Comparison of ENCODE assay signal across 9 cellular contexts in the genomic region with DNA sequence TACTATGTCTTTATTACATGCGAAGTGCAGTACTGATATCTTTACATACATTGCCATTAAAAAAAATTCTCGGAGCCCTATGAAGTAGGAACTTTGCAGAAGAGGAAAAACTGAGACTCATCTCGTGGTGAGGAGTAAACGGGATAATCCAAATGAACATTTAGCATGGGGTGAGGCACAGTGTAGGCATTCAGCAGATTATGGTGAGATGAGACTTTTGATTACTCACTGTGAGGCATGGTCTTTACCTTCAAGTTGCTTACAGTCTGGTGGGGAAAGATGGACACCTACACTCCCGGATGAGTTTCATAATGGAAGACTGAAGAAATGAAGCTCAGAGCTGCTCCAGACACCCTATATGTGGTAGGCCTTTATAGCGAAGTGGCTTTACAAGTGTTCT. TPM values are rescaled to one million over a fixed set of nuclear protein-coding genes. Genes with fewer than 3 reads are reported as not detected.
DNase-seq lines count a peak whose midpoint lies in the region; ATAC-seq and TF ChIP-seq lines count a peak whose summit lies in the region.
"Had no signal": no experiment of that assay in that cellular context is flagged by ENCODE, and none has a peak within 500 bp of the region (broad histone marks: within the 10 kb centered on the region; RNA-seq: fewer than 3 reads in every experiment).

No MANE protein-coding gene starts in this region.

- H3K36me3 ChIP-seq in CD8-positive, alpha-beta memory T cell (ENCODE audit: insufficient read depth, low read length): no peaks in the 10 kb centered on the region
- peaks cover 47% of the 10 kb centered on the region for H3K36me3 ChIP-seq in OCI-LY1 (ENCODE audit: insufficient read depth, low read length)
- H3K36me3 ChIP-seq in endodermal cell (ENCODE audit: control insufficient read depth, insufficient read depth, low read length): peaks cover 33% of the 10 kb centered on the region
- H3K36me3 ChIP-seq in mucosa of descending colon (ENCODE audit: low read depth): no peaks in the 10 kb centered on the region

- DNase-seq in CD8-positive, alpha-beta memory T cell: no peak
- no peak for DNase-seq in endodermal cell
- DNase-seq in osteocyte (ENCODE audit: extremely low spot score, unreplicated experiment): no peak
- DNase-seq in mucosa of descending colon: no peak
- no peak for DNase-seq in CD1c-positive myeloid dendritic cell (ENCODE audit: extremely low spot score)
- DNase-seq: NCI-H526 treated with DMSO at 0.1 percent for 48 hours had no signal

- peaks cover 60 to 81% (median 77%) of the 10 kb centered on the region in 3 donors for H3K4me1 Mint-ChIP-seq in CD8-positive, alpha-beta memory T cell
- H3K4me1 Mint-ChIP-seq in endodermal cell (peaks cover 10% of the 10 kb centered on the region), osteocyte (ENCODE audit: unreplicated experiment) (peaks cover 43% of the 10 kb centered on the region)

- H3K9me3 Mint-ChIP-seq in CD8-positive, alpha-beta memory T cell: no peaks in the 10 kb centered on the region
- no peaks in the 10 kb centered on the region for H3K9me3 Mint-ChIP-seq in endodermal cell
- no peaks in the 10 kb centered on the region for H3K9me3 Mint-ChIP-seq in osteocyte (ENCODE audit: unreplicated experiment)

- intact Hi-C loops in mucosa of descending colon (cut with DNase I, micrococcal nuclease): no loop called here

- H3F3A ChIP-seq in OCI-LY1 (ENCODE audit: insufficient read depth, low read length): no peaks in the 10 kb centered on the region

- peak overlapping the region; percentile 95 for H3K4me2 ChIP-seq in OCI-LY1 (ENCODE audit: low read length)

- peaks cover 0 to 47% (median 0%) of the 10 kb centered on the region in 3 donors for H3K36me3 Mint-ChIP-seq in CD8-positive, alpha-beta memory T cell
- H3K36me3 Mint-ChIP-seq in endodermal cell (ENCODE audit: low read depth) (peaks cover 38% of the 10 kb centered on the region), osteocyte (ENCODE audit: unreplicated experiment) (no peaks in the 10 kb centered on the region)

- no peaks in the 10 kb centered on the region for H3K9me2 ChIP-seq in OCI-LY1 (ENCODE audit: low read depth, low read length)

- H2AFZ ChIP-seq in OCI-LY1 (ENCODE audit: low read length): no peak overlapping the region

- POLR2A ChIA-PET in CD8-positive, alpha-beta memory T cell (lab: Charles Lee): no interaction called here

- CTCF ChIA-PET in CD8-positive, alpha-beta memory T cell (lab: Charles Lee): interaction anchor here (1.0 to 2.0 kb wide), 2 partner anchors 8 to 12 kb away, joined by 3 to 4 read pairs; no protein-coding TSS in a partner anchor

- 92 to 94% methylated on average over 5 to 6 of the region's 6 CpGs for WGBS in endodermal cell (ENCODE audit: insufficient coverage in 1 of 2, insufficient read length in 1 of 2), 2 experiments

- no peak overlapping the region for H3K27ac ChIP-seq in CD8-positive, alpha-beta memory T cell (ENCODE audit: low read depth, low read length)
- peak overlapping the region; percentile 83 for H3K27ac ChIP-seq in OCI-LY1 (ENCODE audit: low read depth, low read length, poor library complexity, severe bottlenecking)
- no peak overlapping the region for H3K27ac ChIP-seq in endodermal cell (ENCODE audit: low read depth, low read length)

- H3K9ac ChIP-seq in OCI-LY1 (ENCODE audit: low read length) (peak overlapping the region; percentile 91), endodermal cell (ENCODE audit: extremely low read depth, low read length, poor library complexity, severe bottlenecking) (no peak overlapping the region)

- peak overlapping the region in 7 of 8 donors; percentile 99 for H3K27ac Mint-ChIP-seq in CD8-positive, alpha-beta memory T cell
- H3K27ac Mint-ChIP-seq in endodermal cell (peak overlapping the region; percentile 99), osteocyte (ENCODE audit: unreplicated experiment) (no peak overlapping the region)

- no peaks in the 10 kb centered on the region for H3K9me3 ChIP-seq in CD8-positive, alpha-beta memory T cell (ENCODE audit: low read length)
- no peaks in the 10 kb centered on the region for H3K9me3 ChIP-seq in OCI-LY1 (ENCODE audit: low read length)
- H3K9me3 ChIP-seq in endodermal cell (ENCODE audit: control insufficient read depth, low read length): no peaks in the 10 kb centered on the region
- H3K9me3 ChIP-seq in mucosa of descending colon: no peaks in the 10 kb centered on the region

- H3K4me3 ChIP-seq in CD8-positive, alpha-beta memory T cell (ENCODE audit: low read length): peak overlapping the region; percentile 96
- H3K4me3 ChIP-seq in OCI-LY1 (ENCODE audit: low read depth, low read length, poor library complexity, severe bottlenecking) (peak overlapping the region; percentile 94), endodermal cell (ENCODE audit: low read length) (peak overlapping the region; percentile 95), mucosa of descending colon (no peak overlapping the region)

- peak overlapping the region; percentile 96 to 99 (median 96) for H3K4me3 Mint-ChIP-seq in CD8-positive, alpha-beta memory T cell
- H3K4me3 Mint-ChIP-seq in endodermal cell: peak overlapping the region; percentile 97
- H3K4me3 Mint-ChIP-seq in osteocyte (ENCODE audit: unreplicated experiment): peak overlapping the region; percentile 93

- H3K27me3 Mint-ChIP-seq in CD8-positive, alpha-beta memory T cell: peaks cover 0 to 4% of the 10 kb centered on the region in 2 donors
- H3K27me3 Mint-ChIP-seq in endodermal cell (ENCODE audit: insufficient read depth) (no peaks in the 10 kb centered on the region), osteocyte (ENCODE audit: unreplicated experiment) (no peaks in the 10 kb centered on the region)

- no peaks in the 10 kb centered on the region for H4K20me1 ChIP-seq in OCI-LY1 (ENCODE audit: insufficient read depth, low read length)

- H3K4me1 ChIP-seq in CD8-positive, alpha-beta memory T cell (ENCODE audit: insufficient read depth, low read length): peaks cover 60% of the 10 kb centered on the region
- peaks cover 64% of the 10 kb centered on the region for H3K4me1 ChIP-seq in OCI-LY1 (ENCODE audit: insufficient read depth, low read length, severe bottlenecking)
- no peaks in the 10 kb centered on the region for H3K4me1 ChIP-seq in endodermal cell (ENCODE audit: control insufficient read depth, insufficient read depth, low read length)
- H3K4me1 ChIP-seq in mucosa of descending colon (ENCODE audit: low read depth): peaks cover 27% of the 10 kb centered on the region

- no peaks in the 10 kb centered on the region for H3K27me3 ChIP-seq in CD8-positive, alpha-beta memory T cell (ENCODE audit: insufficient read depth, low read length, poor library complexity, severe bottlenecking)
- H3K27me3 ChIP-seq in OCI-LY1 (ENCODE audit: insufficient read depth, low read length) (no peaks in the 10 kb centered on the region), endodermal cell (ENCODE audit: control insufficient read depth, insufficient read depth, low read length, poor library complexity, severe bottlenecking) (no peaks in the 10 kb centered on the region)

- no peak for TF ChIP-seq CTCF in OCI-LY1 (IDR thresholded peaks at IDR 0.05; ENCODE audit: low read length)
- no peak for TF ChIP-seq CTCF in endodermal cell (conservative IDR thresholded peaks at IDR 0.05)
- TF ChIP-seq CTCF in osteocyte (IDR thresholded peaks at IDR 0.05): no peak
- no peak for TF ChIP-seq CTCF in mucosa of descending colon (IDR thresholded peaks at IDR 0.05)

- ATAC-seq in HG03097 (IDR thresholded peaks at IDR 0.05; ENCODE audit: low FRiP score, unreplicated experiment) (no peak), mucosa of descending colon (no peak), GM21447 (IDR thresholded peaks at IDR 0.05; ENCODE audit: unreplicated experiment) (no peak)

- H3K79me2 ChIP-seq in OCI-LY1 (ENCODE audit: insufficient read depth, low read length): peaks cover 87% of the 10 kb centered on the region

RNA-seq across cellular contexts. Expression of a gene that starts 1.4 kb away (rescaled TPM):
- 10 to 100 TPM; 39.1 TPM for total RNA-seq in CD8-positive, alpha-beta memory T cell
- 5.2 TPM for polyA plus RNA-seq in CD8-positive, alpha-beta memory T cell
- total RNA-seq in endodermal cell (10 to 100 TPM; 22.1 to 29.6 TPM), osteocyte (26.9 and 28.5 TPM in 2 replicates), mucosa of descending colon (10 to 100 TPM; 28.2 to 36.3 (median 32.9) TPM)
- polyA plus RNA-seq in endodermal cell (2013, experiment 1 of 2): 31.6 TPM
- 27.7 TPM for polyA plus RNA-seq in endodermal cell (2013, experiment 2 of 2)

RNA-seq across cellular contexts. Expression of a gene that starts 1.7 kb away (rescaled TPM):
- total RNA-seq in CD8-positive, alpha-beta memory T cell: 10 to 100 TPM; 40.5 to 41.6 TPM
- 16.7 TPM for polyA plus RNA-seq in CD8-positive, alpha-beta memory T cell
- total RNA-seq in endodermal cell (10 to 100 TPM; 37.5 to 56.2 TPM), osteocyte (16.2 and 17.9 TPM in 2 replicates), mucosa of descending colon (10 to 100 TPM; 13.4 to 16.4 (median 14.0) TPM)
- 46.2 TPM for polyA plus RNA-seq in endodermal cell (2013, experiment 1 of 2)
- 37.1 TPM for polyA plus RNA-seq in endodermal cell (2013, experiment 2 of 2)
